Comparison of ENCODE assay signal across 9 cellular contexts in the genomic region with DNA sequence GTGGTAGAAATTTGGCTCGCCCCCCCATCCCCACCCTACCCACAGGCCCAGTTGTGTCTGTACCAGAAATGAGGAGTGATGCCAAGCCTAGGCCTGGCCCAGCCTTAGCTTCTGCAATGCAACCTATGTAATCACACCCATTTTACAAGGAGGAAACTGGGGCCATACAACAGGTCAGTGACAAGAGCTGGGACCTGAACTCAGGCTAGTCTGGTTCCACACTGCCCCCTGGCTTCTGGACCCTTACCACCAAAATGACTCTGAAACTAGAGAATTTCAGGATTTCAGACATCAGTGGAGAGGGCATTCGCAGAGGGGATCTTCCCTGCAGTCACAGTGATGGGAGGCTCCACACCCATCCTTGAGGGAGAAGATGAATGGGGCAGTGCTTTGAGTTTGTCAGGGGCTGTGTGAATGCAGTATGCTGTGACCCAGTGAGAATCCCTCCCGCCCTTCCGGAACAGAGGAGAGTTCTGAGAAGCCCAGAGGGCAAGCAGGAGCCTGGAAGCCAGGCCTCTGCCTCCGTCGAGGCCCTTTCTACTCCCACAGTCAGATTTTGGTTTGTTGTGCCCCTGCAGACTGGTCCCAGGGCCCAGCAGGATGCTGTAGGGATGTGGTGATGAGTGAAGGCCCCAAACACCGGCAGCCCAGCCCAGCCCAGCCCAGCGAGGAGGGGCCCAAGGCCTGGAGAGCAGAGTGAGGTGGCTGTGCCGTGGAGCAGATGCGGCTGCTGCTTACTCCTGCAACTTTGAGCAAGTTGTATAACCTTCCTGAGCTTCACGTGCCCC. TPM values are rescaled to one million over a fixed set of nuclear protein-coding genes. Genes with fewer than 3 reads are reported as not detected.
A peak's percentile ranks its signal among the peaks of the same experiment; 100 is the strongest.
DNase-seq lines count a peak whose midpoint lies in the region; TF ChIP-seq lines count a peak whose summit lies in the region.
"Had no signal": no experiment of that assay in that cellular context is flagged by ENCODE, and none has a peak within 500 bp of the region (broad histone marks: within the 10 kb centered on the region; RNA-seq: fewer than 3 reads in every experiment).

No MANE protein-coding gene starts in this region.

- peak; percentile 16 for DNase-seq in NCI-H146 (lab: John Stamatoyannopoulos, UW)
- DNase-seq in NCI-H146 treated with DMSO at 0.1 percent for 48 hours (lab: John Stamatoyannopoulos, UW; ENCODE audit: unreplicated experiment): no peak
- DNase-seq in RWPE1 (ENCODE audit: low spot score): no peak
- DNase-seq in fibroblast of the aortic adventitia (ENCODE audit: low read depth): no peak
- no peak for DNase-seq in retinal pigment epithelial cell (ENCODE audit: low read depth)
- DNase-seq in NCI-H1436 (lab: John Stamatoyannopoulos, UW): no peak
- no peak for DNase-seq in T-helper 9 cell
- no peak for DNase-seq in T1000 (lab: John Stamatoyannopoulos, UW)

- POLR2A ChIA-PET in RWPE1 (lab: Yijun Ruan, JAX; ENCODE audit: low non-redundant PET): no interaction called here

- no peak overlapping the region for H3K4me3 ChIP-seq in fibroblast of the aortic adventitia (ENCODE audit: low read depth, low read length)
- H3K4me3 ChIP-seq in retinal pigment epithelial cell (ENCODE audit: low read length): no peak overlapping the region

- TF ChIP-seq CTCF in RWPE1 (conservative IDR thresholded peaks at IDR 0.05; ENCODE audit: low read depth): no peak
- TF ChIP-seq CTCF in fibroblast of the aortic adventitia (IDR thresholded peaks at IDR 0.05; ENCODE audit: insufficient read depth, low read length): peak; percentile 29
- TF ChIP-seq CTCF in retinal pigment epithelial cell (conservative IDR thresholded peaks at IDR 0.05; ENCODE audit: low read depth, low read length): peak; percentile 42

- peak overlapping the region; percentile 90 for H3K27ac ChIP-seq in RWPE1
- H3K27ac ChIP-seq: C4-2B had no signal

- CTCF ChIA-PET in RWPE1 (lab: Yijun Ruan, JAX): interaction anchor here (0.6 kb wide), 4 partner anchors 61 to 1003 kb away, joined by 3 to 7 read pairs (median 5); no protein-coding TSS in a partner anchor

RNA-seq across cellular contexts. Expression of a gene that starts 48.1 kb away (rescaled TPM):
- 43.6 and 50.0 TPM in 2 replicates for total RNA-seq in fibroblast of the aortic adventitia (ENCODE audit: low replicate concordance)
